In the genomic region with DNA sequence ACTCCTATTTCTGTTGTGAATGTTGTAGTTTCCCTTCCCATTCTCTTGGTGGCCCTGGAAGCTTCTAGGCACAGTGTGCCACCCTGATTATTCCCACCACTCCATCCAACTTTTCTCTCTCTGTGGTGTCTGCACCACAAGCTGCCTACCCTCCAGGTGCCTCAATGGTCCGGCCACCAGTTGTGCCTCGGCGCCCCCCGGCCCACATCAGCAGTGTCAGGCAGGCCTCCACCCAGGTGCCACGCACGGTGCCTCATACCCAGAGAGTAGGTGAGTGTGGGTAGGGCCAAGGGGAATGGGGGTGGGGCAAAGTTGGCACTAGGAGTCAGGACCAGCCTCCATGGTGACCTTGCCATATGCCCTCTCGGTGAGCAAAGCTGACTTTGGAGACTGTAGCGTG, we compare ENCODE assay signal across 26 cellular contexts.
"Had no signal": no experiment of that assay in that cellular context is flagged by ENCODE, and none has a peak within 500 bp of the region (broad histone marks: within the 10 kb centered on the region; RNA-seq: fewer than 3 reads in every experiment).

No MANE protein-coding gene starts in this region.

- H3K4me1 Mint-ChIP-seq: nephron; neural progenitor cell; stimulated activated effector memory CD8-positive, alpha-beta T cell treated with anti-CD3 and anti-CD28 coated beads, Interleukin-12 subunit alpha, Interleukin-12 subunit beta, amount 100 ng/mL, for 72 hours had no signal

- H3K27me3 Mint-ChIP-seq: naive thymus-derived CD8-positive, alpha-beta T cell; progenitor cell of endocrine pancreas; stimulated activated naive CD8-positive, alpha-beta T cell treated with anti-CD3 and anti-CD28 coated beads, Interleukin-15, Interleukin-2, amounts not matched to agents 100 ng/mL and 50 ng/mL, for 24 hours had no signal

- H3K4me3 ChIP-seq: lower lobe of right lung, neural progenitor cell, ovary, right atrium auricular region, skin epidermis, spleen, suprapubic skin, thoracic aorta, tibial artery, uterus had no signal

- FAIRE-seq: keratinocyte had no signal

- H3K27ac Mint-ChIP-seq: nephron; neural progenitor cell; progenitor cell of endocrine pancreas; stimulated activated effector memory CD8-positive, alpha-beta T cell treated with anti-CD3 and anti-CD28 coated beads, Interleukin-12 subunit alpha, Interleukin-12 subunit beta, amount 100 ng/mL, for 72 hours; stimulated activated naive CD8-positive, alpha-beta T cell treated with anti-CD3 and anti-CD28 coated beads, Interleukin-15, Interleukin-2, amounts not matched to agents 100 ng/mL and 50 ng/mL, for 24 hours had no signal

- H3K4me3 Mint-ChIP-seq: naive thymus-derived CD8-positive, alpha-beta T cell; nephron; neural progenitor cell; stimulated activated effector memory CD8-positive, alpha-beta T cell treated with anti-CD3 and anti-CD28 coated beads, Interleukin-12 subunit alpha, Interleukin-12 subunit beta, amount 100 ng/mL, for 72 hours; stimulated activated naive CD8-positive, alpha-beta T cell treated with anti-CD3 and anti-CD28 coated beads, Interleukin-15, Interleukin-2, amounts not matched to agents 100 ng/mL and 50 ng/mL, for 24 hours had no signal

- H3K9ac ChIP-seq: neural progenitor cell had no signal

- H3K27ac ChIP-seq: lower lobe of right lung, neural progenitor cell, ovary, right atrium auricular region, skin epidermis, spleen, suprapubic skin, thoracic aorta, tibial artery, uterus had no signal

- DNase-seq: hippocampal formation; kidney glomerular epithelial cell; left cardiac atrium; lower lobe of right lung; mammary epithelial cell; mesenchymal stem cell; naive thymus-derived CD8-positive, alpha-beta T cell; ovary; spleen; stimulated activated CD4-positive, alpha-beta T cell treated with anti-CD3 and anti-CD28 coated beads, Interleukin-4, amount 100 ng/mL, for 24 hours; stimulated activated naive CD4-positive, alpha-beta T cell; tibial artery; trophoblast cell; uterus had no signal

- H3K36me3 ChIP-seq: neural progenitor cell, ovary, right atrium auricular region, uterus had no signal

- H3K9me3 Mint-ChIP-seq: naive thymus-derived CD8-positive, alpha-beta T cell; nephron; neural progenitor cell; stimulated activated effector memory CD8-positive, alpha-beta T cell treated with anti-CD3 and anti-CD28 coated beads, Interleukin-12 subunit alpha, Interleukin-12 subunit beta, amount 100 ng/mL, for 72 hours; stimulated activated naive CD8-positive, alpha-beta T cell treated with anti-CD3 and anti-CD28 coated beads, Interleukin-15, Interleukin-2, amounts not matched to agents 100 ng/mL and 50 ng/mL, for 24 hours had no signal

- H2AFZ ChIP-seq: neural progenitor cell had no signal

- H3K9me3 ChIP-seq: lower lobe of right lung, ovary, right atrium auricular region, spleen, suprapubic skin, thoracic aorta, tibial artery, uterus had no signal

- ATAC-seq: left cardiac atrium; left lobe of liver; lower lobe of right lung; naive thymus-derived CD8-positive, alpha-beta T cell; sciatic nerve; stimulated activated effector memory CD8-positive, alpha-beta T cell treated with anti-CD3 and anti-CD28 coated beads, Interleukin-12 subunit alpha, Interleukin-12 subunit beta, amount 100 ng/mL, for 72 hours had no signal

- H3K4me2 ChIP-seq: neural progenitor cell had no signal

- H3K27me3 ChIP-seq: neural progenitor cell, ovary, right atrium auricular region, spleen, suprapubic skin, tibial artery, uterus had no signal

- H3K4me1 ChIP-seq: lower lobe of right lung, neural progenitor cell, right atrium auricular region, spleen, suprapubic skin, tibial artery, uterus had no signal
